In genomic region chr2:203787954-203788353, GRCh38 we compare ENCODE assay signal across 17 cellular contexts.
A peak's percentile ranks its signal among the peaks of the same experiment; 100 is the strongest.
DNase-seq lines count a peak whose midpoint lies in the region; ATAC-seq and TF ChIP-seq lines count a peak whose summit lies in the region.
"Had no signal": no experiment of that assay in that cellular context is flagged by ENCODE, and none has a peak within 500 bp of the region (broad histone marks: within the 10 kb centered on the region; RNA-seq: fewer than 3 reads in every experiment).

No MANE protein-coding gene starts in this region.

- H3K27ac ChIP-seq in gastroesophageal sphincter = peak overlapping the region in 3 of 4 donors; percentile 23 to 46 (median 32)

- H3K9me3 ChIP-seq in gastroesophageal sphincter (no peaks in the 10 kb centered on the region), BE2C (no peaks in the 10 kb centered on the region)

- no peak for TF ChIP-seq EP300 in gastroesophageal sphincter (IDR thresholded peaks at IDR 0.05)

- ATAC-seq in gastroesophageal sphincter = no peak
- ATAC-seq: naive thymus-derived CD8-positive, alpha-beta T cell; SK-N-SH treated with all-trans-retinoic acid at 6 μM for 48 hours had no signal

- DNase-seq in CD1c-positive myeloid dendritic cell (ENCODE audit: extremely low spot score) (peak; percentile 84), NOMO-1 (lab: John Stamatoyannopoulos, UW; ENCODE audit: unreplicated experiment in 2 of 2) (peak; percentile 61 to 88), pons (ENCODE audit: low spot score) (peak; percentile 49), posterior vena cava (ENCODE audit: low spot score) (no peak), BE2C (no peak), NCI-H2227 (lab: John Stamatoyannopoulos, UW; ENCODE audit: unreplicated experiment) (no peak), kidney glomerular epithelial cell (lab: John Stamatoyannopoulos, UW) (no peak)
- DNase-seq: activated CD4-positive, alpha-beta memory T cell treated with anti-CD3 and anti-CD28 coated beads, Interleukin-2, amount 10 ng/mL, durations not matched to agents 7 days and 5 days; cerebellar nuclear complex; DMS 273 treated with DMSO at 0.1 percent for 48 hours; kidney; naive thymus-derived CD8-positive, alpha-beta T cell; NCI-H1092 treated with DMSO at 0.1 percent for 48 hours; OCI-M1; stimulated activated CD4-positive, alpha-beta T cell treated with anti-CD3 and anti-CD28 coated beads, Interleukin-4, amount 100 ng/mL, for 4 hours had no signal

- no peak for TF ChIP-seq POLR2A in gastroesophageal sphincter (IDR thresholded peaks at IDR 0.05)

- H3K27me3 ChIP-seq in gastroesophageal sphincter = no peaks in the 10 kb centered on the region
- H3K27me3 ChIP-seq in BE2C = no peaks in the 10 kb centered on the region

- TF ChIP-seq CTCF in gastroesophageal sphincter (IDR thresholded peaks at IDR 0.05) (no peak), BE2C (IDR thresholded peaks at IDR 0.05; ENCODE audit: low read depth, low read length) (no peak)

- H3K36me3 ChIP-seq in gastroesophageal sphincter (no peaks in the 10 kb centered on the region), BE2C (no peaks in the 10 kb centered on the region)

- 76 to 91% methylated on average over 2 of the region's 2 CpGs for WGBS in gastroesophageal sphincter (ENCODE audit: low coverage in 1 of 2), 2 donors

- peaks cover 0 to 26% (median 10%) of the 10 kb centered on the region in 3 donors for H3K4me1 ChIP-seq in gastroesophageal sphincter
- H3K4me1 ChIP-seq in BE2C = no peaks in the 10 kb centered on the region

- intact Hi-C loops in posterior vena cava (cut with DNase I) = no loop called here

- H3K4me3 ChIP-seq in gastroesophageal sphincter (no peak overlapping the region), BE2C (ENCODE audit: low read depth, low read length) (no peak overlapping the region)

Comparison
In these comparisons a context has a peak if more than half of its experiments do, and no peak if none do; other contexts are left out.
1. DNase-seq: peak in CD1c-positive myeloid dendritic cell (single experiment), NOMO-1 (2 of 2) and pons (single experiment); none in posterior vena cava (single experiment), BE2C (single experiment), NCI-H2227 (single experiment) and kidney glomerular epithelial cell (single experiment).